Comparison of ENCODE assay signal across 8 cellular contexts in the genomic region with DNA sequence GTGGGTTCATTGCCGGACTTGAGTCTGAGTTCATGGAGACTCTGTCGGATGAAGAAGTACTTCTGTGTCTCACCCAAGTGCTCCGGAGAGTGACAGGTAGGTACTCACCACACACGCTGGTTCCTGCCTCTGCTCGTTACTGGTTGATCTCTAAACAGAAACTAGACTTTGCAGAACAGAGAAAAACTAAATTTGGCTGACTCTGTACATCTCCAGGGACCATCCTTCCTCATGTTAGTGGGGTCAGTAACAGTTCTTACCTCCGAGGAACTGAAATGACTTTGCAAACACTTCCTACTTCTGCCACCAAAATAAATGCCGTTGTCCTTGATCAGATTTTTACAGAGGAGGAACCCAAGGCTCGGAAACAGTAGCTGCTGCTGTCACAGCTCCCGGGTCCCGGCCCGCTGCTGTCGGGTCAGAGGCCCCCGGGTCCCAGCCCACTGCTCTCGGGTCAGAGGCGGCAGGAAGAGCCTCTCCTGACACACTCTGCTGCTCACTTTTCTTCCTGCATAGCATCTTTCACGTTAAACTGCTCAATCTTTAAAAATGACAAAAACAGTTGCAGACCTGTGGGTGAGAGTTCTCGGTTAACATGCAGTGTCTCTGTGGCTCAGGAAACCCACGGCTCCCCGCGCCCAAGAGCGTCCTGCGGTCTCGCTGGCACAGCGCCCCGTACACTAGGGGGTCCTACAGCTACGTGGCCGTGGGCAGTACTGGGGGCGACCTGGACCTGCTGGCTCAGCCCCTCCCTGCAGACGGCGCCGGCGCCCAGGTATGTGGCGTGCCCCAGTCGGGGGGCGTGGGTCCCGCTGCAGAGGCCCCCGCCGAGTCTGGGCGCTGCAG. TPM values are rescaled to one million over a fixed set of nuclear protein-coding genes. Genes with fewer than 3 reads are reported as not detected.
A peak's percentile ranks its signal among the peaks of the same experiment; 100 is the strongest.
DNase-seq lines count a peak whose midpoint lies in the region; ATAC-seq and TF ChIP-seq lines count a peak whose summit lies in the region.

No MANE protein-coding gene starts in this region.

- no peak for TF ChIP-seq CTCF in Loucy (conservative IDR thresholded peaks at IDR 0.05; ENCODE audit: low read length)

- H3K4me2 ChIP-seq in Loucy (ENCODE audit: low read depth, low read length, poor library complexity, severe bottlenecking), result peak overlapping the region; percentile 93

- no peaks in the 10 kb centered on the region for H3K36me3 ChIP-seq in Loucy (ENCODE audit: insufficient read depth, low read length)

- no peaks in the 10 kb centered on the region for H3K27me3 ChIP-seq in Loucy (ENCODE audit: insufficient read depth, low read length, poor library complexity, severe bottlenecking)

- H2AFZ ChIP-seq in Loucy (ENCODE audit: low read length), result peak overlapping the region; percentile 77

- H3K9ac ChIP-seq in Loucy (ENCODE audit: low read depth, low read length, poor library complexity, severe bottlenecking), result peak overlapping the region; percentile 83

- peak overlapping the region; percentile 69 for H3K4me3 ChIP-seq in Loucy (ENCODE audit: low read length, poor library complexity, severe bottlenecking)

- ATAC-seq in GM18508 (IDR thresholded peaks at IDR 0.05; ENCODE audit: insufficient read depth, unreplicated experiment) (peak; percentile 71), GM21717 (IDR thresholded peaks at IDR 0.05; ENCODE audit: unreplicated experiment) (peak; percentile 83)

- H3K4me1 ChIP-seq in Loucy (ENCODE audit: insufficient read depth, low read length, poor library complexity, severe bottlenecking), result peaks cover 44% of the 10 kb centered on the region

- H3K79me2 ChIP-seq in Loucy (ENCODE audit: insufficient read depth, low read length), result peaks cover 2% of the 10 kb centered on the region

- H3K9me3 ChIP-seq in Loucy (ENCODE audit: insufficient read depth, low read depth, low read length), result no peaks in the 10 kb centered on the region

- H4K20me1 ChIP-seq in Loucy (ENCODE audit: insufficient read depth, low read length, poor library complexity, severe bottlenecking), result no peaks in the 10 kb centered on the region

- peaks cover 10% of the 10 kb centered on the region; the same call in 1 of the 2 replicates for H3F3A ChIP-seq in Loucy (ENCODE audit: low read depth)

- peak; percentile 43 for DNase-seq in activated gamma-delta T cell treated with Interleukin-2 at 50 U/mL for 16 hours
- peak; percentile 30 for DNase-seq in stimulated activated CD4-positive, alpha-beta T cell treated with anti-CD3 and anti-CD28 coated beads, Interleukin-4, amount 100 ng/mL, for 1 hour
- DNase-seq in HT-29 (ENCODE audit: low spot score), result no peak
- DNase-seq in NCI-H146 (lab: John Stamatoyannopoulos, UW), result no peak
- no peak for DNase-seq in NCI-H187 (lab: John Stamatoyannopoulos, UW)

- no peaks in the 10 kb centered on the region for H3K9me2 ChIP-seq in Loucy (replicated peaks; ENCODE audit: low read depth, low read length)

RNA-seq across cellular contexts. Expression of a gene that starts 4.8 kb away (rescaled TPM):
- 44.3 and 56.9 TPM in 2 replicates for total RNA-seq in HT-29 (2014; rRNA removed; shearing (Covaris generic))

RNA-seq across cellular contexts. Expression of a gene that starts 10.1 kb away (rescaled TPM):
- total RNA-seq in HT-29 (2014; rRNA removed; shearing (Covaris generic)), result 4.7 and 5.6 TPM in 2 replicates

RNA-seq across cellular contexts. Expression of a gene that starts 16.0 kb away (rescaled TPM):
- total RNA-seq in HT-29 (2014; rRNA removed; shearing (Covaris generic)), result 160 and 179 TPM in 2 replicates

RNA-seq across cellular contexts. Expression of a gene that starts 31.4 kb away (rescaled TPM):
- total RNA-seq in HT-29 (2014; rRNA removed; shearing (Covaris generic)), result 59.7 and 60.8 TPM in 2 replicates

RNA-seq across cellular contexts. Expression of a gene that starts 35.2 kb away (rescaled TPM):
- total RNA-seq in HT-29 (2014; rRNA removed; shearing (Covaris generic)), result not detected in 2 replicates

Comparison
In these comparisons a context has a peak if more than half of its experiments do, and no peak if none do; other contexts are left out.
1. DNase-seq: peak in activated gamma-delta T cell treated with Interleukin-2 at 50 U/mL for 16 hours (single experiment) and stimulated activated CD4-positive, alpha-beta T cell treated with anti-CD3 and anti-CD28 coated beads, Interleukin-4, amount 100 ng/mL, for 1 hour (single experiment); none in HT-29 (single experiment), NCI-H146 (single experiment) and NCI-H187 (0 of 2).